Comparison of ENCODE assay signal across 9 cellular contexts in genomic region chr17:5283531-5284315, GRCh38. TPM values are rescaled to one million over a fixed set of nuclear protein-coding genes. Genes with fewer than 3 reads are reported as not detected.
A peak's percentile ranks its signal among the peaks of the same experiment; 100 is the strongest.
DNase-seq lines count a peak whose midpoint lies in the region; ATAC-seq, FAIRE-seq and TF ChIP-seq lines count a peak whose summit lies in the region.
"Had no signal": no experiment of that assay in that cellular context is flagged by ENCODE, and none has a peak within 500 bp of the region (broad histone marks: within the 10 kb centered on the region; RNA-seq: fewer than 3 reads in every experiment).

No MANE protein-coding gene starts in this region.

- no peaks in the 10 kb centered on the region for H3K27me3 ChIP-seq in HCT116 (ENCODE audit: insufficient read depth, low read length)
- no peaks in the 10 kb centered on the region for H3K27me3 ChIP-seq in lower lobe of right lung (ENCODE audit: low read depth)

- 55% methylated on average over 6 of the region's 6 CpGs for WGBS in A549 (ENCODE audit: missing lambda C conversion rate)

- TF ChIP-seq CTCF in A549 (IDR thresholded peaks at IDR 0.05) (no peak), HCT116 (IDR thresholded peaks at IDR 0.05 in 2 of 3, conservative IDR thresholded peaks at IDR 0.05 in 1 of 3; ENCODE audit: borderline replicate concordance in 1 of 3, insufficient read depth in 1 of 3, low read depth in 2 of 3, low read length in 2 of 3) (no peak), lower lobe of right lung (IDR thresholded peaks at IDR 0.05) (no peak)

- H3K27me3 Mint-ChIP-seq in activated naive CD8-positive, alpha-beta T cell treated with anti-CD3 and anti-CD28 coated beads, Interleukin-2, amount 50 U/mL, for 24 hours: peaks cover 2% of the 10 kb centered on the region

- peaks cover 55% of the 10 kb centered on the region for H3K4me1 Mint-ChIP-seq in activated naive CD8-positive, alpha-beta T cell treated with anti-CD3 and anti-CD28 coated beads, Interleukin-2, amount 50 U/mL, for 24 hours

- peak overlapping the region; percentile 92 for H3K27ac Mint-ChIP-seq in activated naive CD8-positive, alpha-beta T cell treated with anti-CD3 and anti-CD28 coated beads, Interleukin-2, amount 50 U/mL, for 24 hours

- peak overlapping the region; percentile 80 for H3K4me2 ChIP-seq in A549
- peak overlapping the region; percentile 85 for H3K4me2 ChIP-seq in HCT116 (ENCODE audit: low read length)

- H3K4me1 ChIP-seq in A549 (peaks cover 17% of the 10 kb centered on the region), HCT116 (ENCODE audit: control insufficient read depth in 1 of 2, insufficient read depth in 2 of 2, low read length in 2 of 2) (peaks cover 12 to 21% of the 10 kb centered on the region in 2 experiments), lower lobe of right lung (peaks cover 21% of the 10 kb centered on the region)

- peaks cover 62% of the 10 kb centered on the region for H3K79me2 ChIP-seq in HCT116 (ENCODE audit: insufficient read depth, low read length)

- DNase-seq in A549 (ENCODE audit: low read depth in 1 of 2, low spot score in 1 of 2): no peak
- DNase-seq in HCT116 (ENCODE audit: low read depth, low spot score): no peak
- DNase-seq in activated naive CD8-positive, alpha-beta T cell treated with anti-CD3 and anti-CD28 coated beads, Interleukin-2, amount 50 U/mL, for 24 hours: no peak
- DNase-seq in lower lobe of right lung: no peak
- no peak for DNase-seq in head of caudate nucleus
- no peak for DNase-seq in activated CD4-positive, CD25-positive, alpha-beta regulatory T cell (lab: John Stamatoyannopoulos, UW)
- DNase-seq in stimulated activated CD4-positive, alpha-beta T cell treated with anti-CD3 and anti-CD28 coated beads, Interleukin-12 subunit alpha, Interleukin-12 subunit beta, amount 100 ng/mL, for 4 hours: no peak
- no peak for DNase-seq in T1000 (lab: John Stamatoyannopoulos, UW)

- BruUV-seq in HCT116 (replicated peaks; lab: Mats Ljungman, UMichigan): no TSS peak

- H3K4me3 ChIP-seq in A549 (peak overlapping the region; percentile 98; the same call in 2 of the 3 replicates), HCT116 (replicated peaks in 1 of 2; ENCODE audit: low read depth in 1 of 2, low read length in 2 of 2) (peak overlapping the region; percentile 57 to 77), lower lobe of right lung (peak overlapping the region; percentile 64)

- CTCF ChIA-PET in A549 (lab: Yijun Ruan, JAX) (interaction anchor here (0.6 to 1.3 kb wide), 5 partner anchors 14 to 733 kb away, joined by 3 to 5 read pairs (median 3); no protein-coding TSS in a partner anchor), HCT116 (lab: Charles Lee) (no interaction called here)

- TF ChIP-seq EP300 in A549 (IDR thresholded peaks at IDR 0.05): no peak

- no peaks in the 10 kb centered on the region for H3K9me3 ChIP-seq in A549
- H3K9me3 ChIP-seq in HCT116 (ENCODE audit: control insufficient read depth in 1 of 2, insufficient read depth in 1 of 2, low read depth in 1 of 2, low read length in 2 of 2): no peaks in the 10 kb centered on the region
- H3K9me3 ChIP-seq in lower lobe of right lung: no peaks in the 10 kb centered on the region

- ATAC-seq in A549 (no peak), HCT116 (no peak), lower lobe of right lung (no peak)
- no peak for ATAC-seq in activated naive CD8-positive, alpha-beta T cell treated with anti-CD3 and anti-CD28 coated beads, Interleukin-2, amount 50 U/mL, for 24 hours

- H3K9me3 Mint-ChIP-seq in activated naive CD8-positive, alpha-beta T cell treated with anti-CD3 and anti-CD28 coated beads, Interleukin-2, amount 50 U/mL, for 24 hours: no peaks in the 10 kb centered on the region

- H3K4me3 Mint-ChIP-seq in activated naive CD8-positive, alpha-beta T cell treated with anti-CD3 and anti-CD28 coated beads, Interleukin-2, amount 50 U/mL, for 24 hours: peak overlapping the region; percentile 82

- no peaks in the 10 kb centered on the region for H3K9me2 ChIP-seq in HCT116 (ENCODE audit: insufficient read depth)

- FAIRE-seq in A549 (lab: Jason Lieb, UNC): no peak
- FAIRE-seq: islet of Langerhans had no signal

- POLR2A ChIA-PET in A549 (lab: Yijun Ruan, JAX) (interaction anchor here (0.6 kb wide), 1 partner anchor 31 kb away, joined by 7 read pairs; no protein-coding TSS in a partner anchor), HCT116 (lab: Charles Lee) (interaction anchor here (0.5 kb wide), 1 partner anchor 638 kb away, joined by 3 read pairs; no protein-coding TSS in a partner anchor)

- H3K9ac ChIP-seq in HCT116 (ENCODE audit: low read length): peak overlapping the region; percentile 75

- intact Hi-C loops in HCT116 (cut with micrococcal nuclease): no loop called here
- intact Hi-C loops in lower lobe of right lung (cut with DNase I): no loop called here
- intact Hi-C loops in head of caudate nucleus (cut with DNase I): no loop called here

- H3K36me3 ChIP-seq in HCT116 (ENCODE audit: control insufficient read depth in 1 of 2, insufficient read depth in 2 of 2, low read length in 2 of 2): 0 out of 4 replicates have a peak, but pooled peaks cover 3% of the 10 kb centered on the region in 2 experiments
- no peaks in the 10 kb centered on the region for H3K36me3 ChIP-seq in lower lobe of right lung

- H3K27ac ChIP-seq in A549 (peak overlapping the region in 1 of 2 experiments; percentile 96; a peak in 3 of 6 replicates), HCT116 (ENCODE audit: low read depth, low read length) (no peak overlapping the region), lower lobe of right lung (no peak overlapping the region)

- no peak for TF ChIP-seq RAD21 in A549 (conservative IDR thresholded peaks at IDR 0.05 in 1 of 2, IDR thresholded peaks at IDR 0.05 in 1 of 2)
- no peak for TF ChIP-seq RAD21 in HCT116 (IDR thresholded peaks at IDR 0.05; ENCODE audit: low read depth)

- RAD21 ChIA-PET in HCT116 (lab: Charles Lee; ENCODE audit: low non-redundant PET in 1 of 2, low total read pairs in 2 of 2, uncharacterized antibody in 2 of 2, unreplicated experiment in 2 of 2): no interaction called here

- peaks cover 9% of the 10 kb centered on the region; the same call in 1 of the 2 replicates for H4K20me1 ChIP-seq in HCT116 (ENCODE audit: insufficient read depth)

- TF ChIP-seq POLR2A in A549 (IDR thresholded peaks at IDR 0.05; ENCODE audit: low read length) (no peak), HCT116 (IDR thresholded peaks at IDR 0.05; ENCODE audit: borderline replicate concordance, extremely low read depth, insufficient read depth, insufficient read length) (no peak)

- H2AFZ ChIP-seq in HCT116 (ENCODE audit: low read depth, low read length, poor library complexity, severe bottlenecking): no peak overlapping the region

- H3K36me3 Mint-ChIP-seq in activated naive CD8-positive, alpha-beta T cell treated with anti-CD3 and anti-CD28 coated beads, Interleukin-2, amount 50 U/mL, for 24 hours (ENCODE audit: low read depth): peaks cover 24% of the 10 kb centered on the region

TF ChIP-seq in A549, 52 proteins besides CTCF, POLR2A, EP300 and RAD21 (continues in another document):
- no peak for TF ChIP-seq PBX3 (IDR thresholded peaks at IDR 0.05)

TF ChIP-seq in HCT116, 20 proteins besides CTCF, POLR2A, EP300 and RAD21:
- TF ChIP-seq POLR2AphosphoS5 (IDR thresholded peaks at IDR 0.05; ENCODE audit: low read depth, low read length): no peak
- no peak for TF ChIP-seq ZFX (IDR thresholded peaks at IDR 0.05)
- TF ChIP-seq CBX3 (IDR thresholded peaks at IDR 0.05; ENCODE audit: low read depth): no peak

RNA-seq across cellular contexts. Expression of gene RABEP1, which starts 1.6 kb away (rescaled TPM):
- polyA plus RNA-seq in A549 (2011; rRNA removed) (38.1 and 65.5 TPM in 2 replicates), A549 (2017; fragmentation: RNase III; extraction: RNeasy Plus Mini Kit Qiagen cat#74134 plus additional on column Dnase treatment) (41.7 to 44.7 TPM (median 44.4 TPM) in 3 replicates)
- 9.9 and 11.6 TPM in 2 replicates for polyA plus RNA-seq in A549 (2012; cell fraction: cytosol; rRNA removed)
- polyA plus RNA-seq in A549 (2012; cell fraction: nucleus; rRNA removed): 5.5 and 7.1 TPM in 2 replicates
- 41.0 and 46.1 TPM in 2 replicates for polyA minus RNA-seq in A549 (2011; rRNA and poly(A)+ RNA removed)
- total RNA-seq in HCT116 (2021; ENCODE audit: unreplicated experiment) (38.5 TPM), lower lobe of right lung (44.2 TPM)
- 13.9 and 19.5 TPM in 2 replicates for polyA plus RNA-seq in HCT116 (2012)

RNA-seq across cellular contexts. Expression of gene SCIMP, which starts 49.1 kb away (rescaled TPM):
- polyA plus RNA-seq in A549 (2011; rRNA removed): not detected in 2 replicates
- polyA plus RNA-seq in A549 (2012; cell fraction: cytosol; rRNA removed): not detected in 2 replicates
- not detected in 2 replicates for polyA plus RNA-seq in A549 (2012; cell fraction: nucleus; rRNA removed)
- polyA plus RNA-seq in A549 (2017; fragmentation: RNase III; extraction: RNeasy Plus Mini Kit Qiagen cat#74134 plus additional on column Dnase treatment): not detected in 3 replicates
- not detected in 2 replicates for polyA minus RNA-seq in A549 (2011; rRNA and poly(A)+ RNA removed)
- total RNA-seq in HCT116 (2021; ENCODE audit: unreplicated experiment): not detected
- polyA plus RNA-seq in HCT116 (2012): 0.02 and 0.17 TPM in 2 replicates
- total RNA-seq in lower lobe of right lung: 35.5 TPM

Comparison
In these comparisons a context has a peak if more than half of its experiments do, and no peak if none do; other contexts are left out.
1. RNA of gene SCIMP, which starts 49.1 kb away (total RNA-seq): 35.5 TPM in lower lobe of right lung (single experiment); not detected in HCT116 (single experiment); every median in the first group is over 10 times any median in the second.
2. Peak in every context shown above with its lines, with median percentiles within 50 percentile points of each other: H3K4me3 ChIP-seq.